In the genomic region with DNA sequence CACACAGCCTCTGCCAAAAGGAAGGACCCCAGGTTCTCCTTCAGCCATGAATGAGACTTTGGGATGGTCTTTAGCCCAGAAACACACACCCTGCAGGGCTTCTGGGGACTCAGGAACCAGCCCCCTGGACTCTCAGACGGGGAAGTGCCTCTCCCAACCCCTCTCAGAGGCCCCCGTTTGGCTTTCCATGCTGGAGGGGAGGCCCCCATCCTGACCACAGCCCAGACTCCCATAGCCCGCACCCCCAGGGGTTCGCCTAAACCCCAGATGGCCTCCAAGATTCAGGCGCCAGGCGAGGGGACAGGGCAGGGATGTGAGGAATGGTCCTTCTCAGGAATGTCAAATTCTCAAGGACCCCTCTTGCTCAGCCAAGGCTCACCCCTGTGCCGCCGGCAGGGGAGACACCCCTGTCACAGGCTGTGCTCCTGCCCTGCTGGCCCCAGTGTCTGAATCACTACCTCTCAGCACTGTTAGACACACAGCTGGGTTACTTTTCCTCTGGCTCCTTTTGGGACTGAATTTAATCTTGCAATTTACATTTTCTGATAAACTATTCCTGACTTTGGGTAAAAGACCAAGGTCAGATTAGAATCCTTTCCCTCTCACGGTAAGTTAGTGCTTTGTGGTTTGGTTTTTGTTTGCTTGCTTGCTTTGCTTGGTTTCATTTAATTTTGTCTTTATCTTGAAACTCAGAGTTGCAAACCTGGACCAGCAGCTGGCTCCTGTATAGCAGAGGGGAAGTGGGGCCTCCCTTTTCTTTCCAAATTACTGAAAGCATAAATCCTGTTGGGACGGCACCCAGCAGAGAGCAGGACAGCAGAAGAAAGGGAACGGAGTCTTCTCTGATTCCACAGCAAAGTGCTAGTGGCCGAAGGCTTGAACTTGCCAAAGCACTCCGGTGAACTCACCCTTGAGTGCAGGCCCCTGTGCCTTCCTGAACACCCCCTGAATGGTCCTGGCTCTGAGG, we compare ENCODE assay signal across 16 cellular contexts.
"Had no signal": no experiment of that assay in that cellular context is flagged by ENCODE, and none has a peak within 500 bp of the region (broad histone marks: within the 10 kb centered on the region; RNA-seq: fewer than 3 reads in every experiment).

No MANE protein-coding gene starts in this region.

- H3K4me1 ChIP-seq: foreskin keratinocyte, right lobe of liver, upper lobe of left lung had no signal

- H3K4me3 ChIP-seq: right lobe of liver, smooth muscle cell, upper lobe of left lung had no signal

- H3K36me3 ChIP-seq: right lobe of liver, upper lobe of left lung had no signal

- ATAC-seq: activated CD4-positive, CD25-positive, alpha-beta regulatory T cell treated with anti-CD3 and anti-CD28 coated beads, Interleukin-2, amount 50 U/mL, for 24 hours; activated T-cell treated with anti-CD3 and anti-CD28 coated beads, Interleukin-2, amount 50 U/mL, for 4 hours; foreskin keratinocyte had no signal

- H3K27ac ChIP-seq: foreskin keratinocyte, right lobe of liver, upper lobe of left lung had no signal

- H3K27me3 ChIP-seq: foreskin keratinocyte, right lobe of liver, upper lobe of left lung had no signal

- H3K9me3 ChIP-seq: right lobe of liver, upper lobe of left lung had no signal

- DNase-seq: activated CD4-positive, alpha-beta T cell treated with anti-CD3 and anti-CD28 coated beads, Interleukin-2, amount 50 U/mL, for 1 hour; activated gamma-delta T cell treated with Interleukin-2 at 50 U/mL for 16 hours; activated T-cell treated with anti-CD3 and anti-CD28 coated beads, Interleukin-2, amount 50 U/mL, for 4 hours; amniotic stem cell; effector memory CD4-positive, alpha-beta T cell; foreskin keratinocyte; left cardiac atrium; mammary epithelial cell; naive thymus-derived CD8-positive, alpha-beta T cell; occipital lobe; right lobe of liver; stimulated activated CD4-positive, alpha-beta T cell treated with anti-CD3 and anti-CD28 coated beads, Interleukin-4, amount 100 ng/mL, for 4 hours; SW 1271 had no signal
